ENCODE assay signal across 8 cellular contexts in genomic region chr10:84613336-84614021, GRCh38.
DNase-seq lines count a peak whose midpoint lies in the region; ATAC-seq and TF ChIP-seq lines count a peak whose summit lies in the region.

No MANE protein-coding gene starts in this region.

- DNase-seq in Daoy (ENCODE audit: low read depth), result peak; percentile 30
- peak; percentile 75 for DNase-seq in H7
- peak; percentile 13 to 29 for DNase-seq in NCI-H1930 (lab: John Stamatoyannopoulos, UW)
- peak; percentile 32 for DNase-seq in astrocyte of the spinal cord (ENCODE audit: low read depth, low spot score)
- peak; percentile 87 for DNase-seq in left lobe of liver (ENCODE audit: low spot score)
- no peak for DNase-seq in activated naive CD4-positive, alpha-beta T cell (lab: John Stamatoyannopoulos, UW)

- peak; percentile 49 for TF ChIP-seq CTCF in astrocyte of the spinal cord (IDR thresholded peaks at IDR 0.05; ENCODE audit: low read depth, low read length)

- H3K4me3 ChIP-seq in H7 (ENCODE audit: insufficient read depth, low read depth, low read length) (no peak overlapping the region), astrocyte of the spinal cord (ENCODE audit: low read depth, low read length) (no peak overlapping the region)

- peak; percentile 99 for ATAC-seq in left lobe of liver
- ATAC-seq in HG03439 (IDR thresholded peaks at IDR 0.05; ENCODE audit: unreplicated experiment), result no peak
- no peak for ATAC-seq in HG03095 (IDR thresholded peaks at IDR 0.05; ENCODE audit: unreplicated experiment)

- in situ Hi-C loops in astrocyte of the spinal cord (cut with HindIII; ENCODE audit: low sequenced_read_pairs), result no loop called here

- H3K27me3 ChIP-seq in H7 (ENCODE audit: control insufficient read depth, insufficient read depth, low read length), result no peaks in the 10 kb centered on the region

- no peaks in the 10 kb centered on the region for H3K36me3 ChIP-seq in H7 (replicated peaks; ENCODE audit: control insufficient read depth, insufficient read depth, low read length)

Comparison
In these comparisons a context has a peak if more than half of its experiments do, and no peak if none do; other contexts are left out.
1. DNase-seq: peak in Daoy (single experiment), H7 (single experiment), NCI-H1930 (2 of 2), astrocyte of the spinal cord (single experiment) and left lobe of liver (single experiment); none in activated naive CD4-positive, alpha-beta T cell (0 of 4).